ENCODE assay signal across 9 cellular contexts in genomic region chr20:45300961-45301360, GRCh38. TPM values are rescaled to one million over a fixed set of nuclear protein-coding genes. Genes with fewer than 3 reads are reported as not detected.
DNase-seq lines count a peak whose midpoint lies in the region; ATAC-seq, FAIRE-seq and TF ChIP-seq lines count a peak whose summit lies in the region.
"Had no signal": no experiment of that assay in that cellular context is flagged by ENCODE, and none has a peak within 500 bp of the region (broad histone marks: within the 10 kb centered on the region; RNA-seq: fewer than 3 reads in every experiment).

No MANE protein-coding gene starts in this region.

- no peaks in the 10 kb centered on the region for H3K36me3 ChIP-seq in HepG2 (replicated peaks in 1 of 2; ENCODE audit: control insufficient read depth in 1 of 2, insufficient read depth in 2 of 2, low read length in 2 of 2)

- H3K27ac ChIP-seq in HepG2 (ENCODE audit: extremely low read length, insufficient read depth, low read length): no peak overlapping the region

- peaks cover 44% of the 10 kb centered on the region for H3K4me1 Mint-ChIP-seq in activated CD4-positive, alpha-beta memory T cell treated with anti-CD3 and anti-CD28 coated beads, Interleukin-2, amount 10 ng/mL, durations not matched to agents 7 days and 5 days

- no TSS peak for BruUV-seq in HepG2 (replicated peaks; lab: Mats Ljungman, UMichigan)

- TF ChIP-seq POLR2A in HepG2 (IDR thresholded peaks at IDR 0.05; ENCODE audit: insufficient read depth in 1 of 2, low read depth in 2 of 2, low read length in 2 of 2): no peak

- DNase-seq in activated CD4-positive, alpha-beta T cell treated with anti-CD3 and anti-CD28 coated beads for 48 hours: peak; percentile 77
- DNase-seq in activated CD4-positive, alpha-beta T cell treated with anti-CD3 and anti-CD28 coated beads, Interleukin-2, amount 50 U/mL, for 4 hours: no peak
- peak; percentile 88 for DNase-seq in HuH-7 (ENCODE audit: low spot score)
- DNase-seq in activated CD4-positive, alpha-beta memory T cell treated with anti-CD3 and anti-CD28 coated beads, Interleukin-2, amount 10 ng/mL, durations not matched to agents 7 days and 5 days: peak; percentile 49
- DNase-seq in HepG2 (ENCODE audit: low spot score): peak; percentile 56
- DNase-seq in inferior parietal cortex (ENCODE audit: extremely low spot score): no peak
- no peak for DNase-seq in activated gamma-delta T cell treated with Interleukin-2 at 50 U/mL for 16 hours

- in situ Hi-C loops in HepG2 (cut with HindIII; ENCODE audit: extremely low pct_ligation_motif_present, low pct_unique_long_range_greater_than_20kb): no loop called here

- H3K4me1 ChIP-seq in HepG2 (ENCODE audit: insufficient read depth, low read length): no peaks in the 10 kb centered on the region

- intact Hi-C loops in HepG2 (cut with micrococcal nuclease; ENCODE audit: unreplicated experiment): no loop called here

- CTCF ChIA-PET in activated CD4-positive, alpha-beta memory T cell treated with anti-CD3 and anti-CD28 coated beads, Interleukin-2, amount 10 ng/mL, durations not matched to agents 7 days and 5 days (lab: Charles Lee): interaction anchor here (0.7 to 6.5 kb wide), 9 partner anchors 8 to 470 kb away, joined by 3 to 95 read pairs (median 4); no protein-coding TSS in a partner anchor
- CTCF ChIA-PET in HepG2 (lab: Yijun Ruan, JAX; ENCODE audit: low intra/inter-chr PET ratio, low total read pairs): no interaction called here

- no peaks in the 10 kb centered on the region for H3K36me3 Mint-ChIP-seq in activated CD4-positive, alpha-beta memory T cell treated with anti-CD3 and anti-CD28 coated beads, Interleukin-2, amount 10 ng/mL, durations not matched to agents 7 days and 5 days (ENCODE audit: low read depth)

- FAIRE-seq in HepG2 (lab: Jason Lieb, UNC): peak; percentile 96

- H3K9me3 ChIP-seq in HepG2 (ENCODE audit: low read length): no peaks in the 10 kb centered on the region

- peak; percentile 49 for TF ChIP-seq CTCF in HepG2 (CRISPR knock-in tag; IDR thresholded peaks at IDR 0.05)

- H3K4me2 ChIP-seq in HepG2 (ENCODE audit: low read depth, low read length): no peak overlapping the region

- no peaks in the 10 kb centered on the region for H4K20me1 ChIP-seq in HepG2 (ENCODE audit: insufficient read depth, low read length)

- POLR2A ChIA-PET in activated CD4-positive, alpha-beta memory T cell treated with anti-CD3 and anti-CD28 coated beads, Interleukin-2, amount 10 ng/mL, durations not matched to agents 7 days and 5 days (lab: Charles Lee): interaction anchor here (0.5 kb wide), 2 partner anchors 708 to 1455 kb away, joined by 3 read pairs; no protein-coding TSS in a partner anchor
- POLR2A ChIA-PET in HepG2 (lab: Yijun Ruan, JAX): no interaction called here

- no peak overlapping the region for H3K4me3 ChIP-seq in HepG2 (replicated peaks in 1 of 3; ENCODE audit: insufficient read depth in 1 of 3, low read depth in 2 of 3, low read length in 3 of 3)

- ATAC-seq in HepG2: peak; percentile 98
- no peak for ATAC-seq in GM21360 (IDR thresholded peaks at IDR 0.05; ENCODE audit: unreplicated experiment)

- no peak overlapping the region for H2AFZ ChIP-seq in HepG2 (ENCODE audit: low read length)

- H3K9ac ChIP-seq in HepG2 (ENCODE audit: insufficient read depth, low read depth, low read length): no peak overlapping the region

- H3K79me2 ChIP-seq in HepG2 (ENCODE audit: insufficient read depth, low read length): no peaks in the 10 kb centered on the region

- peaks cover 5 to 13% of the 10 kb centered on the region in 2 experiments; a peak in 3 of 5 replicates for H3K27me3 ChIP-seq in HepG2 (ENCODE audit: control insufficient read depth in 1 of 2, insufficient read depth in 2 of 2, low read length in 2 of 2)

- no peak overlapping the region for H3K27ac Mint-ChIP-seq in activated CD4-positive, alpha-beta memory T cell treated with anti-CD3 and anti-CD28 coated beads, Interleukin-2, amount 10 ng/mL, durations not matched to agents 7 days and 5 days

- 5% methylated on average over 4 of the region's 4 CpGs for WGBS in HepG2 (ENCODE audit: low lambda C conversion rate)

- no peak for TF ChIP-seq RAD21 in HepG2 (CRISPR knock-in tag; IDR thresholded peaks at IDR 0.05)

- no peak for TF ChIP-seq EP300 in HepG2 (IDR thresholded peaks at IDR 0.05; ENCODE audit: low read depth in 2 of 2, low read length in 2 of 2)
- no peak for TF ChIP-seq EP300 in HepG2 (CRISPR knock-in tag; IDR thresholded peaks at IDR 0.05; ENCODE audit: borderline replicate concordance)

- H3K4me3 Mint-ChIP-seq in activated CD4-positive, alpha-beta memory T cell treated with anti-CD3 and anti-CD28 coated beads, Interleukin-2, amount 10 ng/mL, durations not matched to agents 7 days and 5 days: no peak overlapping the region

- H3K9me3 Mint-ChIP-seq in activated CD4-positive, alpha-beta memory T cell treated with anti-CD3 and anti-CD28 coated beads, Interleukin-2, amount 10 ng/mL, durations not matched to agents 7 days and 5 days: no peaks in the 10 kb centered on the region

- peaks cover 8% of the 10 kb centered on the region for H3K27me3 Mint-ChIP-seq in activated CD4-positive, alpha-beta memory T cell treated with anti-CD3 and anti-CD28 coated beads, Interleukin-2, amount 10 ng/mL, durations not matched to agents 7 days and 5 days

RNA-seq across cellular contexts. Expression of gene RBPJL, which starts 5.7 kb away (rescaled TPM):
- total RNA-seq in activated CD4-positive, alpha-beta memory T cell treated with anti-CD3 and anti-CD28 coated beads, Interleukin-2, amount 10 ng/mL, durations not matched to agents 7 days and 5 days: not detected
- total RNA-seq in HepG2 (2016; rRNA removed; fragmentation: Illumina TruSeq; extraction: Trizol): not detected in 2 replicates
- not detected in 2 replicates for total RNA-seq in HepG2 (2016; cell fraction: cytosol; rRNA removed; fragmentation: Illumina TruSeq; extraction: Trizol; ENCODE audit: low read depth)
- not detected in 2 replicates for total RNA-seq in HepG2 (2016; cell fraction: insoluble cytoplasmic fraction; rRNA removed; fragmentation: Illumina TruSeq; extraction: Trizol)
- not detected in 2 replicates for total RNA-seq in HepG2 (2016; cell fraction: membrane; rRNA removed; fragmentation: Illumina TruSeq; extraction: Trizol)
- total RNA-seq in HepG2 (2016; cell fraction: nucleus; rRNA removed; fragmentation: Illumina TruSeq; extraction: Trizol): not detected in 2 replicates
- not detected in 2 replicates for polyA plus RNA-seq in HepG2 (2011; rRNA removed)
- polyA plus RNA-seq in HepG2 (2011; cell fraction: cytosol; rRNA removed): not detected in 2 replicates
- not detected in 2 replicates for polyA plus RNA-seq in HepG2 (2011; cell fraction: nucleus; rRNA removed)
- not detected in 2 replicates for polyA plus RNA-seq in HepG2 (2012)
- not detected in 2 replicates for polyA plus RNA-seq in HepG2 (2016; cell fraction: cytosol; fragmentation: Illumina TruSeq; extraction: Trizol; ENCODE audit: low read depth)
- polyA plus RNA-seq in HepG2 (2016; cell fraction: insoluble cytoplasmic fraction; fragmentation: Illumina TruSeq; extraction: Trizol; ENCODE audit: low read depth): not detected in 2 replicates
- polyA plus RNA-seq in HepG2 (2016; cell fraction: membrane; fragmentation: Illumina TruSeq; extraction: Trizol; ENCODE audit: low read depth): not detected in 2 replicates
- polyA plus RNA-seq in HepG2 (2016; cell fraction: nucleus; fragmentation: Illumina TruSeq; extraction: Trizol; ENCODE audit: insufficient read depth, low read depth): not detected in 2 replicates
- not detected in 2 replicates for polyA minus RNA-seq in HepG2 (2011; rRNA and poly(A)+ RNA removed; ENCODE audit: low replicate concordance)
- polyA minus RNA-seq in HepG2 (2011; cell fraction: cytosol; rRNA and poly(A)+ RNA removed): not detected in 2 replicates
- polyA minus RNA-seq in HepG2 (2011; cell fraction: nucleus; rRNA and poly(A)+ RNA removed): not detected in 2 replicates
- total RNA-seq: pulmonary artery endothelial cell had no signal

RNA-seq across cellular contexts. Expression of gene MATN4, which starts 7.1 kb away (rescaled TPM):
- total RNA-seq in activated CD4-positive, alpha-beta memory T cell treated with anti-CD3 and anti-CD28 coated beads, Interleukin-2, amount 10 ng/mL, durations not matched to agents 7 days and 5 days: 1 to 10 TPM in 1 of 2 experiments, under 1 TPM in 1; 0.83 to 1.5 TPM
- not detected in 2 replicates for total RNA-seq in HepG2 (2016; rRNA removed; fragmentation: Illumina TruSeq; extraction: Trizol)
- total RNA-seq in HepG2 (2016; cell fraction: cytosol; rRNA removed; fragmentation: Illumina TruSeq; extraction: Trizol; ENCODE audit: low read depth): not detected in 2 replicates
- not detected in 2 replicates for total RNA-seq in HepG2 (2016; cell fraction: insoluble cytoplasmic fraction; rRNA removed; fragmentation: Illumina TruSeq; extraction: Trizol)
- not detected in 2 replicates for total RNA-seq in HepG2 (2016; cell fraction: membrane; rRNA removed; fragmentation: Illumina TruSeq; extraction: Trizol)
- not detected in 2 replicates for total RNA-seq in HepG2 (2016; cell fraction: nucleus; rRNA removed; fragmentation: Illumina TruSeq; extraction: Trizol)
- polyA plus RNA-seq in HepG2 (2011; rRNA removed): 0.04 TPM in 1 of 2 replicates, not detected in the other
- polyA plus RNA-seq in HepG2 (2011; cell fraction: cytosol; rRNA removed): not detected in 2 replicates
- 0.11 TPM in 1 of 2 replicates, not detected in the other for polyA plus RNA-seq in HepG2 (2011; cell fraction: nucleus; rRNA removed)
- polyA plus RNA-seq in HepG2 (2012): not detected in 2 replicates
- polyA plus RNA-seq in HepG2 (2016; cell fraction: cytosol; fragmentation: Illumina TruSeq; extraction: Trizol; ENCODE audit: low read depth): not detected in 2 replicates
- not detected in 2 replicates for polyA plus RNA-seq in HepG2 (2016; cell fraction: insoluble cytoplasmic fraction; fragmentation: Illumina TruSeq; extraction: Trizol; ENCODE audit: low read depth)
- not detected in 2 replicates for polyA plus RNA-seq in HepG2 (2016; cell fraction: membrane; fragmentation: Illumina TruSeq; extraction: Trizol; ENCODE audit: low read depth)
- polyA plus RNA-seq in HepG2 (2016; cell fraction: nucleus; fragmentation: Illumina TruSeq; extraction: Trizol; ENCODE audit: insufficient read depth, low read depth): not detected in 2 replicates
- polyA minus RNA-seq in HepG2 (2011; rRNA and poly(A)+ RNA removed; ENCODE audit: low replicate concordance): not detected in 2 replicates
- polyA minus RNA-seq in HepG2 (2011; cell fraction: cytosol; rRNA and poly(A)+ RNA removed): not detected in 2 replicates
- not detected in 2 replicates for polyA minus RNA-seq in HepG2 (2011; cell fraction: nucleus; rRNA and poly(A)+ RNA removed)
- total RNA-seq: pulmonary artery endothelial cell had no signal

RNA-seq across cellular contexts. Expression of gene SLPI, which starts 46.6 kb away (rescaled TPM):
- under 1 TPM; 0.40 to 0.45 TPM for total RNA-seq in activated CD4-positive, alpha-beta memory T cell treated with anti-CD3 and anti-CD28 coated beads, Interleukin-2, amount 10 ng/mL, durations not matched to agents 7 days and 5 days
- total RNA-seq in HepG2 (2016; rRNA removed; fragmentation: Illumina TruSeq; extraction: Trizol): not detected in 2 replicates
- not detected in 2 replicates for total RNA-seq in HepG2 (2016; cell fraction: cytosol; rRNA removed; fragmentation: Illumina TruSeq; extraction: Trizol; ENCODE audit: low read depth)
- not detected in 2 replicates for total RNA-seq in HepG2 (2016; cell fraction: insoluble cytoplasmic fraction; rRNA removed; fragmentation: Illumina TruSeq; extraction: Trizol)
- total RNA-seq in HepG2 (2016; cell fraction: membrane; rRNA removed; fragmentation: Illumina TruSeq; extraction: Trizol): not detected in 2 replicates
- total RNA-seq in HepG2 (2016; cell fraction: nucleus; rRNA removed; fragmentation: Illumina TruSeq; extraction: Trizol): not detected in 2 replicates
- polyA plus RNA-seq in HepG2 (2011; rRNA removed): 0.13 TPM in 1 of 2 replicates, not detected in the other
- 0.28 TPM in 1 of 2 replicates, not detected in the other for polyA plus RNA-seq in HepG2 (2011; cell fraction: cytosol; rRNA removed)
- not detected in 2 replicates for polyA plus RNA-seq in HepG2 (2011; cell fraction: nucleus; rRNA removed)
- not detected in 2 replicates for polyA plus RNA-seq in HepG2 (2012)
- not detected in 2 replicates for polyA plus RNA-seq in HepG2 (2016; cell fraction: cytosol; fragmentation: Illumina TruSeq; extraction: Trizol; ENCODE audit: low read depth)
- not detected in 2 replicates for polyA plus RNA-seq in HepG2 (2016; cell fraction: insoluble cytoplasmic fraction; fragmentation: Illumina TruSeq; extraction: Trizol; ENCODE audit: low read depth)
- polyA plus RNA-seq in HepG2 (2016; cell fraction: membrane; fragmentation: Illumina TruSeq; extraction: Trizol; ENCODE audit: low read depth): not detected in 2 replicates
- not detected in 2 replicates for polyA plus RNA-seq in HepG2 (2016; cell fraction: nucleus; fragmentation: Illumina TruSeq; extraction: Trizol; ENCODE audit: insufficient read depth, low read depth)
- polyA minus RNA-seq in HepG2 (2011; rRNA and poly(A)+ RNA removed; ENCODE audit: low replicate concordance): 116 TPM in 1 of 2 replicates, not detected in the other
- 10.7 and 13.4 TPM in 2 replicates for polyA minus RNA-seq in HepG2 (2011; cell fraction: cytosol; rRNA and poly(A)+ RNA removed)
- polyA minus RNA-seq in HepG2 (2011; cell fraction: nucleus; rRNA and poly(A)+ RNA removed): 2.5 and 8.4 TPM in 2 replicates
- total RNA-seq: pulmonary artery endothelial cell had no signal

RNA-seq across cellular contexts. Expression of gene SDC4, which starts 47.3 kb away (rescaled TPM):
- total RNA-seq in activated CD4-positive, alpha-beta memory T cell treated with anti-CD3 and anti-CD28 coated beads, Interleukin-2, amount 10 ng/mL, durations not matched to agents 7 days and 5 days: 10 to 100 TPM; 28.1 to 28.3 TPM
- total RNA-seq in HepG2 (2016; rRNA removed; fragmentation: Illumina TruSeq; extraction: Trizol): 36.0 and 65.1 TPM in 2 replicates
- 6.2 and 6.3 TPM in 2 replicates for total RNA-seq in HepG2 (2016; cell fraction: cytosol; rRNA removed; fragmentation: Illumina TruSeq; extraction: Trizol; ENCODE audit: low read depth)
- 34.4 and 64.3 TPM in 2 replicates for total RNA-seq in HepG2 (2016; cell fraction: insoluble cytoplasmic fraction; rRNA removed; fragmentation: Illumina TruSeq; extraction: Trizol)
- 21.2 and 23.6 TPM in 2 replicates for total RNA-seq in HepG2 (2016; cell fraction: membrane; rRNA removed; fragmentation: Illumina TruSeq; extraction: Trizol)
- 61.5 and 66.3 TPM in 2 replicates for total RNA-seq in HepG2 (2016; cell fraction: nucleus; rRNA removed; fragmentation: Illumina TruSeq; extraction: Trizol)
- polyA plus RNA-seq in HepG2 (2011; rRNA removed): 49.0 and 67.2 TPM in 2 replicates
- 51.5 and 81.1 TPM in 2 replicates for polyA plus RNA-seq in HepG2 (2011; cell fraction: cytosol; rRNA removed)
- polyA plus RNA-seq in HepG2 (2011; cell fraction: nucleus; rRNA removed): 16.0 and 26.7 TPM in 2 replicates
- polyA plus RNA-seq in HepG2 (2012): 44.1 and 51.7 TPM in 2 replicates
- polyA plus RNA-seq in HepG2 (2016; cell fraction: cytosol; fragmentation: Illumina TruSeq; extraction: Trizol; ENCODE audit: low read depth): 5.0 TPM in 2 replicates
- 33.1 and 34.5 TPM in 2 replicates for polyA plus RNA-seq in HepG2 (2016; cell fraction: insoluble cytoplasmic fraction; fragmentation: Illumina TruSeq; extraction: Trizol; ENCODE audit: low read depth)
- 13.3 and 15.5 TPM in 2 replicates for polyA plus RNA-seq in HepG2 (2016; cell fraction: membrane; fragmentation: Illumina TruSeq; extraction: Trizol; ENCODE audit: low read depth)
- polyA plus RNA-seq in HepG2 (2016; cell fraction: nucleus; fragmentation: Illumina TruSeq; extraction: Trizol; ENCODE audit: insufficient read depth, low read depth): 86.0 and 86.3 TPM in 2 replicates
- polyA minus RNA-seq in HepG2 (2011; rRNA and poly(A)+ RNA removed; ENCODE audit: low replicate concordance): 33.3 and 94.7 TPM in 2 replicates
- 68.1 and 88.6 TPM in 2 replicates for polyA minus RNA-seq in HepG2 (2011; cell fraction: cytosol; rRNA and poly(A)+ RNA removed)
- 15.1 and 31.3 TPM in 2 replicates for polyA minus RNA-seq in HepG2 (2011; cell fraction: nucleus; rRNA and poly(A)+ RNA removed)

Comparison
In these comparisons a context has a peak if more than half of its experiments do, and no peak if none do; other contexts are left out.
1. DNase-seq: peak in activated CD4-positive, alpha-beta T cell treated with anti-CD3 and anti-CD28 coated beads for 48 hours (single experiment), HuH-7 (single experiment), activated CD4-positive, alpha-beta memory T cell treated with anti-CD3 and anti-CD28 coated beads, Interleukin-2, amount 10 ng/mL, durations not matched to agents 7 days and 5 days (single experiment) and HepG2 (single experiment); none in activated CD4-positive, alpha-beta T cell treated with anti-CD3 and anti-CD28 coated beads, Interleukin-2, amount 50 U/mL, for 4 hours (0 of 2), inferior parietal cortex (single experiment) and activated gamma-delta T cell treated with Interleukin-2 at 50 U/mL for 16 hours (single experiment).